In genomic region chr3:16069149-16069922, GRCh38 we compare ENCODE assay signal across 1 cellular context.
TF ChIP-seq lines count a peak whose summit lies in the region.

No MANE protein-coding gene starts in this region.

TF ChIP-seq in IMR-90, 13 proteins besides CTCF, POLR2A, EP300 and RAD21:
- TF ChIP-seq, protein P1, sequence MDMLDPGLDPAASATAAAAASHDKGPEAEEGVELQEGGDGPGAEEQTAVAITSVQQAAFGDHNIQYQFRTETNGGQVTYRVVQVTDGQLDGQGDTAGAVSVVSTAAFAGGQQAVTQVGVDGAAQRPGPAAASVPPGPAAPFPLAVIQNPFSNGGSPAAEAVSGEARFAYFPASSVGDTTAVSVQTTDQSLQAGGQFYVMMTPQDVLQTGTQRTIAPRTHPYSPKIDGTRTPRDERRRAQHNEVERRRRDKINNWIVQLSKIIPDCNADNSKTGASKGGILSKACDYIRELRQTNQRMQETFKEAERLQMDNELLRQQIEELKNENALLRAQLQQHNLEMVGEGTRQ (IDR thresholded peaks at IDR 0.05; ENCODE audit: low read depth, low read length): no peak
- TF ChIP-seq SMC3 (IDR thresholded peaks at IDR 0.05; ENCODE audit: low read depth, low read length) (no peak), MXI1 (IDR thresholded peaks at IDR 0.05; ENCODE audit: borderline replicate concordance, low read depth, low read length) (no peak), BHLHE40 (IDR thresholded peaks at IDR 0.05; ENCODE audit: low read depth, low read length) (no peak), MAZ (IDR thresholded peaks at IDR 0.05; ENCODE audit: borderline replicate concordance, low read depth, low read length) (no peak), MAFK (IDR thresholded peaks at IDR 0.05; ENCODE audit: low read depth, low read length) (peak; percentile 69), FOS (IDR thresholded peaks at IDR 0.05; ENCODE audit: low read depth, low read length) (peak; percentile 88), RCOR1 (IDR thresholded peaks at IDR 0.05; ENCODE audit: insufficient replicate concordance, low read length) (peak; percentile 32), NFE2L2 (IDR thresholded peaks at IDR 0.05; ENCODE audit: low read depth, low read length) (no peak), CHD1 (IDR thresholded peaks at IDR 0.05; ENCODE audit: low read depth, low read length) (no peak)
